ENCODE assay signal across 1 cellular context in genomic region chr4:102610476-102610875, GRCh38.
TF ChIP-seq lines count a peak whose summit lies in the region.

No MANE protein-coding gene starts in this region.

TF ChIP-seq in GM23338, 12 proteins besides CTCF, POLR2A, EP300 and RAD21 (continued from another document):
- TF ChIP-seq ETS1 (IDR thresholded peaks at IDR 0.05) = no peak
- TF ChIP-seq EZH2phosphoT487 (IDR thresholded peaks at IDR 0.05; ENCODE audit: unreplicated experiment) = no peak
